In genomic region chr13:66266761-66267160, GRCh38 we compare ENCODE assay signal across 26 cellular contexts.
"Had no signal": no experiment of that assay in that cellular context is flagged by ENCODE, and none has a peak within 500 bp of the region (broad histone marks: within the 10 kb centered on the region; RNA-seq: fewer than 3 reads in every experiment).

No MANE protein-coding gene starts in this region.

- H3K4me3 ChIP-seq: ascending aorta, breast epithelium, coronary artery, dorsolateral prefrontal cortex, esophagus squamous epithelium had no signal

- H3K4me1 ChIP-seq: ascending aorta, breast epithelium, esophagus squamous epithelium had no signal

- DNase-seq: activated B cell treated with CpG ODN at 0.5 μM for 24 hours; activated CD4-positive, alpha-beta T cell treated with anti-CD3 and anti-CD28 coated beads for 48 hours; activated CD4-positive, alpha-beta T cell treated with anti-CD3 and anti-CD28 coated beads, Interleukin-2, amount 50 U/mL, for 1 hour; activated CD4-positive, alpha-beta T cell treated with anti-CD3 and anti-CD28 coated beads, Interleukin-2, amount 50 U/mL, for 48 hours; activated CD8-positive, alpha-beta memory T cell treated with anti-CD3 and anti-CD28 coated beads for 24 hours; activated CD8-positive, alpha-beta T cell treated with anti-CD3 and anti-CD28 coated beads for 36 hours; activated effector memory CD4-positive, alpha-beta T cell treated with Interleukin-2 at 50 U/mL for 16 hours; activated gamma-delta T cell treated with Interleukin-2 at 50 U/mL for 16 hours; activated naive CD4-positive, alpha-beta T cell treated with anti-CD3 and anti-CD28 coated beads for 36 hours; activated naive CD8-positive, alpha-beta T cell treated with anti-CD3 and anti-CD28 coated beads, Interleukin-2, amount 10 ng/mL, durations not matched to agents 7 days and 5 days; activated T-cell treated with anti-CD3 and anti-CD28 coated beads, Interleukin-2, amount 50 U/mL, for 4 hours; dorsolateral prefrontal cortex; effector memory CD4-positive, alpha-beta T cell; endodermal cell; esophagus squamous epithelium; head of caudate nucleus; hippocampal formation; T-helper 17 cell; T1000; WERI-Rb-1 had no signal

- H3K36me3 ChIP-seq: ascending aorta, breast epithelium, esophagus squamous epithelium, WERI-Rb-1 had no signal

- H3K27ac ChIP-seq: ascending aorta, breast epithelium, coronary artery, dorsolateral prefrontal cortex, esophagus squamous epithelium, WERI-Rb-1 had no signal

- ATAC-seq: activated CD4-positive, CD25-positive, alpha-beta regulatory T cell treated with anti-CD3 and anti-CD28 coated beads, Interleukin-2, amount 50 U/mL, for 24 hours; activated CD8-positive, alpha-beta T cell treated with anti-CD3 and anti-CD28 coated beads for 36 hours; activated naive CD4-positive, alpha-beta T cell treated with anti-CD3 and anti-CD28 coated beads, Interleukin-2, amount 50 U/mL, for 72 hours; activated T-cell treated with anti-CD3 and anti-CD28 coated beads, Interleukin-2, amount 50 U/mL, for 4 hours; activated T-helper 17 cell treated with anti-CD3 and anti-CD28 coated beads, Interleukin-2, amount 50 U/mL, for 72 hours; T-helper 17 cell had no signal

- H3K9me3 ChIP-seq: ascending aorta, breast epithelium, esophagus squamous epithelium had no signal

- H3K27me3 ChIP-seq: ascending aorta, breast epithelium, dorsolateral prefrontal cortex, esophagus squamous epithelium had no signal
